22 cellular contexts compared by ENCODE assay signal in genomic region chr5:40332945-40333344, GRCh38.
A peak's percentile ranks its signal among the peaks of the same experiment; 100 is the strongest.
DNase-seq lines count a peak whose midpoint lies in the region; ATAC-seq and TF ChIP-seq lines count a peak whose summit lies in the region.
"Had no signal": no experiment of that assay in that cellular context is flagged by ENCODE, and none has a peak within 500 bp of the region (broad histone marks: within the 10 kb centered on the region; RNA-seq: fewer than 3 reads in every experiment).

No MANE protein-coding gene starts in this region.

- no TSS peak for BruUV-seq in Calu3 (replicated peaks; lab: Mats Ljungman, UMichigan)

- peak overlapping the region; percentile 1; the same call in 1 of the 2 replicates for H2AFZ ChIP-seq in GM23248

- no peaks in the 10 kb centered on the region for H3K9me3 Mint-ChIP-seq in Calu3 (ENCODE audit: low read depth, unreplicated experiment)
- H3K9me3 Mint-ChIP-seq: activated CD8-positive, alpha-beta T cell treated with anti-CD3 and anti-CD28 coated beads for 36 hours; CD8-positive, alpha-beta T cell; nephron progenitor cell had no signal

- H3K9ac ChIP-seq in GM23248: no peak overlapping the region
- H3K9ac ChIP-seq in adipocyte (ENCODE audit: low read length): no peak overlapping the region

- H3K27me3 ChIP-seq in GM23248 (replicated peaks; ENCODE audit: insufficient read depth) (no peaks in the 10 kb centered on the region), adipocyte (replicated peaks; ENCODE audit: control insufficient read depth, insufficient read depth, low read length) (no peaks in the 10 kb centered on the region)
- H3K27me3 ChIP-seq: body of pancreas, vagina had no signal

- intact Hi-C loops in Calu3 (cut with micrococcal nuclease; ENCODE audit: unreplicated experiment): no loop called here

- ATAC-seq in HG02870 (IDR thresholded peaks at IDR 0.05; ENCODE audit: unreplicated experiment): no peak
- ATAC-seq: body of pancreas had no signal

- in situ Hi-C loops in GM23248 (cut with MboI) (no loop called here), ACHN (cut with HindIII; ENCODE audit: low pct_ligation_motif_present, low pct_unique_long_range_greater_than_20kb, low sequenced_read_pairs) (no loop called here)

- CTCF ChIA-PET in Calu3 (lab: Charles Lee): no interaction called here

- H3K79me2 ChIP-seq in GM23248 (ENCODE audit: insufficient read depth): no peaks in the 10 kb centered on the region

- TF ChIP-seq CTCF in Calu3 (IDR thresholded peaks at IDR 0.05; ENCODE audit: unreplicated experiment): no peak

- H3K36me3 ChIP-seq in GM23248 (ENCODE audit: low read depth) (no peaks in the 10 kb centered on the region), adipocyte (ENCODE audit: control insufficient read depth, insufficient read depth, low read length, severe bottlenecking) (no peaks in the 10 kb centered on the region)
- H3K36me3 ChIP-seq: prostate gland, vagina had no signal

- peaks cover 13% of the 10 kb centered on the region for H3K4me1 ChIP-seq in GM23248 (ENCODE audit: insufficient read depth)
- no peaks in the 10 kb centered on the region for H3K4me1 ChIP-seq in adipocyte (ENCODE audit: control insufficient read depth, insufficient read depth, low read length)
- H3K4me1 ChIP-seq: body of pancreas, prostate gland, vagina had no signal

- no peak overlapping the region for H3K4me3 Mint-ChIP-seq in Calu3 (ENCODE audit: low read depth, unreplicated experiment)
- H3K4me3 Mint-ChIP-seq: activated CD8-positive, alpha-beta T cell treated with anti-CD3 and anti-CD28 coated beads for 36 hours; activated naive CD8-positive, alpha-beta T cell treated with anti-CD3 and anti-CD28 coated beads, Interleukin-2, amount 10 ng/mL, durations not matched to agents 7 days and 5 days; CD8-positive, alpha-beta T cell; mesothelial cell of epicardium; nephron progenitor cell; stimulated activated naive B cell treated with anti-CD40 and anti-IgM and Interleukin-4, amounts not matched to agents 10 μg/mL and 1 μg/mL and 100 μg/mL, for 72 hours had no signal

- H3K4me2 ChIP-seq in GM23248 (ENCODE audit: unreplicated experiment): peak overlapping the region; percentile 46

- DNase-seq in Calu3 (no peak), GM23248 (peak; percentile 13), adipocyte (ENCODE audit: low read depth) (peak; percentile 35), lung microvascular endothelial cell (ENCODE audit: low read depth in 2 of 2) (peak; percentile 39 to 66), cerebellum (ENCODE audit: low spot score) (no peak), ACHN (no peak)
- DNase-seq: activated naive CD8-positive, alpha-beta T cell treated with anti-CD3 and anti-CD28 coated beads, Interleukin-2, amount 10 ng/mL, durations not matched to agents 7 days and 5 days; activated T-cell treated with anti-CD3 and anti-CD28 coated beads for 4 hours; body of pancreas; CD8-positive, alpha-beta T cell; effector memory CD4-positive, alpha-beta T cell; NCI-H1092; NCI-H1930; NCI-H2227 treated with DMSO at 0.1 percent for 48 hours; nephron progenitor cell; stimulated activated naive B cell treated with anti-CD40 and anti-IgM and Interleukin-4, amounts not matched to agents 10 μg/mL and 1 μg/mL and 100 μg/mL, for 72 hours had no signal

- no peaks in the 10 kb centered on the region for H3K27me3 Mint-ChIP-seq in Calu3 (ENCODE audit: unreplicated experiment)
- H3K27me3 Mint-ChIP-seq: activated CD8-positive, alpha-beta T cell treated with anti-CD3 and anti-CD28 coated beads for 36 hours; activated naive CD8-positive, alpha-beta T cell treated with anti-CD3 and anti-CD28 coated beads, Interleukin-2, amount 10 ng/mL, durations not matched to agents 7 days and 5 days; stimulated activated naive B cell treated with anti-CD40 and anti-IgM and Interleukin-4, amounts not matched to agents 10 μg/mL and 1 μg/mL and 100 μg/mL, for 72 hours had no signal

- H3K36me3 Mint-ChIP-seq in Calu3 (ENCODE audit: insufficient read depth, unreplicated experiment): no peaks in the 10 kb centered on the region
- H3K36me3 Mint-ChIP-seq: CD8-positive, alpha-beta T cell; mesothelial cell of epicardium had no signal

- no peaks in the 10 kb centered on the region for H3K9me2 ChIP-seq in GM23248 (ENCODE audit: insufficient read depth)

- peak overlapping the region; percentile 52 for H3K27ac Mint-ChIP-seq in Calu3 (ENCODE audit: unreplicated experiment)
- H3K27ac Mint-ChIP-seq: activated CD8-positive, alpha-beta T cell treated with anti-CD3 and anti-CD28 coated beads for 36 hours; activated naive CD8-positive, alpha-beta T cell treated with anti-CD3 and anti-CD28 coated beads, Interleukin-2, amount 10 ng/mL, durations not matched to agents 7 days and 5 days; CD8-positive, alpha-beta T cell; mesothelial cell of epicardium; nephron progenitor cell; stimulated activated naive B cell treated with anti-CD40 and anti-IgM and Interleukin-4, amounts not matched to agents 10 μg/mL and 1 μg/mL and 100 μg/mL, for 72 hours had no signal

- H3K27ac ChIP-seq in GM23248: peak overlapping the region; percentile 31
- H3K27ac ChIP-seq: body of pancreas, prostate gland, vagina had no signal

- no peaks in the 10 kb centered on the region for H4K20me1 ChIP-seq in GM23248 (ENCODE audit: insufficient read depth)

- 32 to 53% methylated on average over 1 of the region's 1 CpG for WGBS in GM23248 (ENCODE audit: low coverage in 1 of 2, low lambda C conversion rate in 2 of 2, missing lambda C conversion rate in 2 of 2), 2 experiments

- no peaks in the 10 kb centered on the region for H3K4me1 Mint-ChIP-seq in Calu3 (ENCODE audit: low read depth, unreplicated experiment)
- H3K4me1 Mint-ChIP-seq: nephron progenitor cell had no signal

- H3K9me3 ChIP-seq in GM23248 (ENCODE audit: low read depth) (no peaks in the 10 kb centered on the region), adipocyte (ENCODE audit: control insufficient read depth, low read length) (no peaks in the 10 kb centered on the region)
- H3K9me3 ChIP-seq: body of pancreas, prostate gland, vagina had no signal

- no peak overlapping the region for H3K4me3 ChIP-seq in GM23248
- no peak overlapping the region for H3K4me3 ChIP-seq in adipocyte (ENCODE audit: low read length)
- H3K4me3 ChIP-seq: body of pancreas, prostate gland, skin epidermis, vagina had no signal

- H3F3A ChIP-seq in GM23248 (ENCODE audit: insufficient read depth): no peaks in the 10 kb centered on the region

Comparison
In these comparisons a context has a peak if more than half of its experiments do, and no peak if none do; other contexts are left out.
1. DNase-seq: peak in GM23248 (single experiment), adipocyte (single experiment) and lung microvascular endothelial cell (2 of 2); none in Calu3 (single experiment), cerebellum (single experiment) and ACHN (single experiment).